Comparison of ENCODE assay signal across 8 cellular contexts in genomic region chr2:97113050-97113881, GRCh38. TPM values are rescaled to one million over a fixed set of nuclear protein-coding genes. Genes with fewer than 3 reads are reported as not detected.
A peak's percentile ranks its signal among the peaks of the same experiment; 100 is the strongest.
DNase-seq lines count a peak whose midpoint lies in the region; ATAC-seq and TF ChIP-seq lines count a peak whose summit lies in the region.
"Not testable (repeated sequence)": the region's sequence is repeated elsewhere in the genome, so short reads cannot be mapped to it uniquely, and the experiment has no call there.

Gene ANKRD36 (plus strand): TSS chr2:97113153. CDS start chr2:97113740, 587 bp downstream.

- H3K27ac ChIP-seq in CD4-positive, alpha-beta T cell (ENCODE audit: low read depth, low read length) = peak within 1 kb of the TSS; percentile 69
- peak within 1 kb of the TSS; percentile 90 for H3K27ac ChIP-seq in foreskin keratinocyte

- peaks cover 11% of the 10 kb centered on the region for H3K27me3 Mint-ChIP-seq in CD4-positive, alpha-beta T cell
- peaks cover 0 to 25% (median 11%) of the 10 kb centered on the region in 3 donors for H3K27me3 Mint-ChIP-seq in naive B cell

- H3K36me3 Mint-ChIP-seq in CD4-positive, alpha-beta T cell (ENCODE audit: low read depth); activated naive CD4-positive, alpha-beta T cell treated with anti-CD3 and anti-CD28 coated beads, Interleukin-2, amount 50 U/mL, for 72 hours; naive B cell: not testable (repeated sequence)

- DNase-seq in CD4-positive, alpha-beta T cell = peak; percentile 67 to 84 (median 78)
- peak; percentile 87 to 89 for DNase-seq in activated naive CD4-positive, alpha-beta T cell treated with anti-CD3 and anti-CD28 coated beads, Interleukin-2, amount 50 U/mL, for 72 hours (ENCODE audit: low spot score in 2 of 2)
- DNase-seq in foreskin keratinocyte (peak; percentile 55 to 72), naive B cell (peak; percentile 87)
- DNase-seq in stimulated activated CD8-positive, alpha-beta memory T cell treated with anti-CD3 and anti-CD28 coated beads, Interleukin-15, amount 100 ng/mL, for 4 hours (ENCODE audit: low read depth in 2 of 2) = peak; percentile 66 to 74

- H3K4me3 Mint-ChIP-seq in CD4-positive, alpha-beta T cell = peak within 1 kb of the TSS; percentile 99
- peak within 1 kb of the TSS; percentile 92 to 99 (median 98) for H3K4me3 Mint-ChIP-seq in naive B cell

- peak; percentile 88 for ATAC-seq in CD4-positive, alpha-beta T cell (ENCODE audit: poor library complexity)
- ATAC-seq in GM19438 (IDR thresholded peaks at IDR 0.05; ENCODE audit: low read depth, unreplicated experiment) (peak; percentile 95), HG03280 (IDR thresholded peaks at IDR 0.05; ENCODE audit: unreplicated experiment) (peak; percentile 94), SK-N-SH treated with all-trans-retinoic acid at 6 μM for 48 hours (peak; percentile 92), foreskin keratinocyte (peak; percentile 98), naive B cell (ENCODE audit: low read depth in 2 of 2) (peak; percentile 88 to 94)
- ATAC-seq in activated naive CD4-positive, alpha-beta T cell treated with anti-CD3 and anti-CD28 coated beads, Interleukin-2, amount 50 U/mL, for 72 hours = peak; percentile 95 to 98

- not testable (repeated sequence) for TF ChIP-seq CTCF in CD4-positive, alpha-beta T cell (IDR thresholded peaks at IDR 0.05)
- TF ChIP-seq CTCF in foreskin keratinocyte (conservative IDR thresholded peaks at IDR 0.05) = peak; percentile 78

- H3K4me1 ChIP-seq in foreskin keratinocyte = not testable (repeated sequence)

- H3K27me3 ChIP-seq in CD4-positive, alpha-beta T cell (ENCODE audit: control insufficient read depth, insufficient read depth, low read length); foreskin keratinocyte: not testable (repeated sequence)

- intact Hi-C loops in CD4-positive, alpha-beta T cell (cut with DNase I, micrococcal nuclease) = loop anchor here (2.0 to 5.0 kb wide), 3 partner anchors 100 to 256 kb away; partner anchors contain the start of gene ANKRD39 (in 1 of the 2)

- POLR2A ChIA-PET in CD4-positive, alpha-beta T cell (lab: Charles Lee) = interaction anchor here (0.8 to 2.4 kb wide), 10 partner anchors 105 to 1121 kb away, joined by 3 to 44 read pairs (median 4); partner anchors contain the start of genes ANKRD39 and CNNM3

- H3K9me3 Mint-ChIP-seq in CD4-positive, alpha-beta T cell; activated naive CD4-positive, alpha-beta T cell treated with anti-CD3 and anti-CD28 coated beads, Interleukin-2, amount 50 U/mL, for 72 hours; naive B cell: not testable (repeated sequence)

- CTCF ChIA-PET in CD4-positive, alpha-beta T cell (lab: Charles Lee) = interaction anchor here (0.8 to 2.9 kb wide), 8 partner anchors 17 to 297 kb away, joined by 3 to 28 read pairs (median 6); partner anchors contain the start of genes ANKRD39 and CNNM3

- not testable (repeated sequence) for H3K4me1 Mint-ChIP-seq in CD4-positive, alpha-beta T cell (ENCODE audit: low read depth); naive B cell

- not testable (repeated sequence) for H3K9me3 ChIP-seq in CD4-positive, alpha-beta T cell (ENCODE audit: control insufficient read depth, low read length)

- peak within 1 kb of the TSS; percentile 99 for H3K27ac Mint-ChIP-seq in CD4-positive, alpha-beta T cell
- peak within 1 kb of the TSS; percentile 97 for H3K27ac Mint-ChIP-seq in activated naive CD4-positive, alpha-beta T cell treated with anti-CD3 and anti-CD28 coated beads, Interleukin-2, amount 50 U/mL, for 72 hours
- H3K27ac Mint-ChIP-seq in naive B cell = peak within 1 kb of the TSS; percentile 89 to 99 (median 98)

RNA-seq across cellular contexts. Expression of gene ANKRD36, which starts in this region (rescaled TPM):
- 10 to 100 TPM; 60.5 to 67.0 TPM for total RNA-seq in CD4-positive, alpha-beta T cell
- total RNA-seq in activated naive CD4-positive, alpha-beta T cell treated with anti-CD3 and anti-CD28 coated beads, Interleukin-2, amount 50 U/mL, for 72 hours = 10 to 100 TPM; 32.0 to 46.2 TPM
- 10.5 and 12.1 TPM in 2 replicates for total RNA-seq in foreskin keratinocyte
- polyA plus RNA-seq in foreskin keratinocyte = 2.5 and 2.8 TPM in 2 replicates
- 10 to 100 TPM in 1 of 6 donors, 1 to 10 TPM in 4, under 1 TPM in 1; 0.47 to 11.1 (median 5.5) TPM for polyA plus RNA-seq in naive B cell (ENCODE audit: low read depth in 6 of 6)

Comparison
In these comparisons a context has a peak if more than half of its experiments do, and no peak if none do; other contexts are left out.
1. Peak in every context shown above with its lines: DNase-seq, ATAC-seq and H3K27ac ChIP-seq.